20 cellular contexts compared by ENCODE assay signal in genomic region chr11:32302826-32303225, GRCh38.
DNase-seq lines count a peak whose midpoint lies in the region; TF ChIP-seq lines count a peak whose summit lies in the region.
"Had no signal": no experiment of that assay in that cellular context is flagged by ENCODE, and none has a peak within 500 bp of the region (broad histone marks: within the 10 kb centered on the region; RNA-seq: fewer than 3 reads in every experiment).

No MANE protein-coding gene starts in this region.

- CTCF ChIA-PET in mammary epithelial cell (lab: Charles Lee; ENCODE audit: low non-redundant PET) (interaction anchor here (0.6 kb wide), 1 partner anchor 10 kb away, joined by 3 read pairs; no protein-coding TSS in a partner anchor), MCF 10A (lab: Yijun Ruan, JAX) (interaction anchor here (0.6 to 4.3 kb wide), 9 partner anchors 10 to 1196 kb away, joined by 3 to 21 read pairs (median 8); no protein-coding TSS in a partner anchor)

- no peaks in the 10 kb centered on the region for H3K36me3 ChIP-seq in mammary epithelial cell (ENCODE audit: insufficient read depth, low read length)
- H3K36me3 ChIP-seq: BLaER1 had no signal

- no peak overlapping the region for H3K9ac ChIP-seq in mammary epithelial cell (ENCODE audit: insufficient read depth, low read length)
- H3K9ac ChIP-seq: BLaER1, GM23248 had no signal

- H3K9me3 ChIP-seq in mammary epithelial cell (replicated peaks; ENCODE audit: insufficient read depth, low read length), result no peaks in the 10 kb centered on the region
- H3K9me3 ChIP-seq: BLaER1 had no signal

- H3K27ac Mint-ChIP-seq in MCF 10A (ENCODE audit: low read depth, unreplicated experiment) (no peak overlapping the region), nephron progenitor cell (peak overlapping the region; percentile 40), glutamatergic neuron (ENCODE audit: unreplicated experiment) (no peak overlapping the region)
- H3K27ac Mint-ChIP-seq: B cell; CD4-positive, alpha-beta T cell; CD8-positive, alpha-beta memory T cell; H9 had no signal

- no TSS peak for BruUV-seq in mammary epithelial cell (replicated peaks; lab: Mats Ljungman, UMichigan)
- no TSS peak for BruUV-seq in MCF 10A (replicated peaks; lab: Mats Ljungman, UMichigan)

- H3K27ac ChIP-seq in mammary epithelial cell (ENCODE audit: insufficient read depth, low read depth, low read length), result no peak overlapping the region
- H3K27ac ChIP-seq: 22Rv1, BLaER1, C4-2B, GM23248 had no signal

- intact Hi-C loops in mammary epithelial cell (cut with micrococcal nuclease), result no loop called here
- intact Hi-C loops in MCF 10A (cut with micrococcal nuclease), result no loop called here

- H3K27me3 Mint-ChIP-seq in MCF 10A (ENCODE audit: insufficient read depth, unreplicated experiment) (no peaks in the 10 kb centered on the region), nephron progenitor cell (ENCODE audit: low read depth, poor library complexity) (no peaks in the 10 kb centered on the region), glutamatergic neuron (ENCODE audit: unreplicated experiment) (peaks cover 3% of the 10 kb centered on the region)
- H3K27me3 Mint-ChIP-seq: B cell had no signal

- H3K4me1 Mint-ChIP-seq in MCF 10A (ENCODE audit: insufficient read depth, unreplicated experiment) (no peaks in the 10 kb centered on the region), nephron progenitor cell (peaks cover 59% of the 10 kb centered on the region), glutamatergic neuron (ENCODE audit: low read depth, unreplicated experiment) (peaks cover 21% of the 10 kb centered on the region)
- H3K4me1 Mint-ChIP-seq: B cell; CD8-positive, alpha-beta memory T cell had no signal

- no peak overlapping the region for H3K4me2 ChIP-seq in mammary epithelial cell (ENCODE audit: insufficient read depth, low read depth, low read length)
- H3K4me2 ChIP-seq: BLaER1 had no signal

- H3K4me3 ChIP-seq in mammary epithelial cell (replicated peaks in 1 of 3; ENCODE audit: insufficient read depth in 1 of 3, low read depth in 2 of 3, low read length in 3 of 3) (no peak overlapping the region), epithelial cell of esophagus (ENCODE audit: low read length) (no peak overlapping the region)
- H3K4me3 ChIP-seq: BLaER1, GM12878, GM23248 had no signal

- no peak for TF ChIP-seq CTCF in mammary epithelial cell (conservative IDR thresholded peaks at IDR 0.05 in 1 of 2, IDR thresholded peaks at IDR 0.05 in 1 of 2; ENCODE audit: extremely low read depth in 1 of 2, insufficient read depth in 1 of 2, low read depth in 1 of 2, low read length in 2 of 2)
- TF ChIP-seq CTCF in MCF 10A (IDR thresholded peaks at IDR 0.05; ENCODE audit: unreplicated experiment), result no peak
- TF ChIP-seq CTCF in epithelial cell of esophagus (IDR thresholded peaks at IDR 0.05; ENCODE audit: insufficient read depth, low read depth, low read length, missing control alignments), result no peak
- no peak for TF ChIP-seq CTCF in nephron progenitor cell (IDR thresholded peaks at IDR 0.05)
- TF ChIP-seq CTCF in glutamatergic neuron (IDR thresholded peaks at IDR 0.05; ENCODE audit: partially characterized antibody, unreplicated experiment), result no peak

- H3K9me3 Mint-ChIP-seq in MCF 10A (ENCODE audit: unreplicated experiment) (no peaks in the 10 kb centered on the region), nephron progenitor cell (peaks cover 4% of the 10 kb centered on the region), glutamatergic neuron (ENCODE audit: unreplicated experiment) (no peaks in the 10 kb centered on the region)
- H3K9me3 Mint-ChIP-seq: CD4-positive, alpha-beta T cell; CD8-positive, alpha-beta memory T cell; H9 had no signal

- dilution Hi-C loops in mammary epithelial cell (cut with HindIII; ENCODE audit: low sequenced_read_pairs), result no loop called here

- DNase-seq in mammary epithelial cell (peak; percentile 79), MCF 10A (ENCODE audit: unreplicated experiment) (no peak), epithelial cell of esophagus (ENCODE audit: low read depth) (peak; percentile 41), nephron progenitor cell (no peak), NCI-H1417 (lab: John Stamatoyannopoulos, UW) (no peak), glutamatergic neuron (no peak)
- no peak for DNase-seq in central memory CD4-positive, alpha-beta T cell
- DNase-seq: CD4-positive, alpha-beta T cell; CD8-positive, alpha-beta memory T cell; DMS 273 treated with DMSO at 0.1 percent for 48 hours; DMS79; EL; GDM1; GM23248; H9 had no signal

- POLR2A ChIA-PET in MCF 10A (lab: Yijun Ruan, JAX), result interaction anchor here (0.7 to 1.2 kb wide), 2 partner anchors 10 to 1182 kb away, joined by 3 read pairs; no protein-coding TSS in a partner anchor

- peaks cover 8% of the 10 kb centered on the region for H3K4me1 ChIP-seq in mammary epithelial cell (ENCODE audit: insufficient read depth, low read length)

- H3K27me3 ChIP-seq in mammary epithelial cell (ENCODE audit: insufficient read depth, low read length), result no peaks in the 10 kb centered on the region
- H3K27me3 ChIP-seq: BLaER1 had no signal

- H3K4me3 Mint-ChIP-seq in MCF 10A (ENCODE audit: unreplicated experiment), result no peak overlapping the region
- H3K4me3 Mint-ChIP-seq in nephron progenitor cell, result no peak overlapping the region
- H3K4me3 Mint-ChIP-seq in glutamatergic neuron (ENCODE audit: unreplicated experiment), result no peak overlapping the region
- H3K4me3 Mint-ChIP-seq: B cell; CD4-positive, alpha-beta T cell; CD8-positive, alpha-beta memory T cell; H9 had no signal

- in situ Hi-C loops in mammary epithelial cell (cut with MboI; ENCODE audit: low sequenced_read_pairs in 2 of 2), result no loop called here

- H2AFZ ChIP-seq in mammary epithelial cell (ENCODE audit: low read depth, low read length), result no peak overlapping the region
- H2AFZ ChIP-seq: GM23248 had no signal

- no peaks in the 10 kb centered on the region for H4K20me1 ChIP-seq in mammary epithelial cell (ENCODE audit: insufficient read depth, low read length)
- H4K20me1 ChIP-seq: BLaER1 had no signal

- H3K36me3 Mint-ChIP-seq in MCF 10A (ENCODE audit: insufficient read depth, unreplicated experiment) (no peaks in the 10 kb centered on the region), nephron progenitor cell (ENCODE audit: low read depth) (peaks cover 19% of the 10 kb centered on the region), glutamatergic neuron (ENCODE audit: unreplicated experiment) (no peaks in the 10 kb centered on the region)
- H3K36me3 Mint-ChIP-seq: CD8-positive, alpha-beta memory T cell had no signal

- 62% methylated on average over 4 of the region's 4 CpGs for WGBS in mammary epithelial cell (ENCODE audit: low coverage, missing lambda C conversion rate)

- H3K79me2 ChIP-seq in mammary epithelial cell (ENCODE audit: insufficient read depth, low read length), result no peaks in the 10 kb centered on the region

Comparison
In these comparisons a context has a peak if more than half of its experiments do, and no peak if none do; other contexts are left out.
1. DNase-seq: peak in mammary epithelial cell (single experiment) and epithelial cell of esophagus (single experiment); none in MCF 10A (single experiment), nephron progenitor cell (single experiment), NCI-H1417 (0 of 3), central memory CD4-positive, alpha-beta T cell (single experiment) and glutamatergic neuron (single experiment).